1 cellular context compared by ENCODE assay signal in the genomic region with DNA sequence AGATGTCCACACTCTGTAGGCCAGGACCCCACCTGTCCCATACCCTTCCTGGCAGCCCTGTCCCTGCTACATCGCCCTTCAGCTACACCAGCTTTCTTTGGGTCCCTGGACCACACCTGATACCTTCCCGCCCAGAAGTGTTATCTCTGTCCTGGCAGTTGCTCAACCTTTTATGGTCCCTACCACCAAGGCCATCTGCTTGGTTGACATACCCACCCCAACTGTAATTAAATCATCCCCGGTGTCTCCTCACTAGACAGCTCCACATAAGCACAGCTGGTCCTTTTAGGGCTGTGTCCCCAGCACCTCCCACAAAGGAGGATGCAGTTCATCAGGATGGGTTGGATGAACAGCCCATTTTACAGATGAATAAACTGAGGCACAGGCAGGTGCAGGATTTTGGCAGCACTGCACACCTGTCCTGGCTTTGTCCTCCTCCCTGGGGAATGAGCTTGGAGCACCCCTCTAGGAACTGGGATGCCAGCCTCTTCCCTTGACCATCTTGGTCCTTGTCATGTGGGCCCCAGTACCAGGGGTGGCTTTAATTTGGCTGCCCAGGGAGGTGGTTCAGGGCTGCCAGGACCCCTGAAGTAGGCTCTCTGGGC.
TF ChIP-seq lines count a peak whose summit lies in the region.

No MANE protein-coding gene starts in this region.

TF ChIP-seq in K562, 482 proteins besides CTCF, POLR2A, EP300 and RAD21 (continues in another document):
- TF ChIP-seq ZNF408 (CRISPR knock-in tag; IDR thresholded peaks at IDR 0.05; ENCODE audit: low read depth), result no peak
- no peak for TF ChIP-seq ZNF778 (CRISPR knock-in tag; IDR thresholded peaks at IDR 0.05)
- TF ChIP-seq, protein P1, sequence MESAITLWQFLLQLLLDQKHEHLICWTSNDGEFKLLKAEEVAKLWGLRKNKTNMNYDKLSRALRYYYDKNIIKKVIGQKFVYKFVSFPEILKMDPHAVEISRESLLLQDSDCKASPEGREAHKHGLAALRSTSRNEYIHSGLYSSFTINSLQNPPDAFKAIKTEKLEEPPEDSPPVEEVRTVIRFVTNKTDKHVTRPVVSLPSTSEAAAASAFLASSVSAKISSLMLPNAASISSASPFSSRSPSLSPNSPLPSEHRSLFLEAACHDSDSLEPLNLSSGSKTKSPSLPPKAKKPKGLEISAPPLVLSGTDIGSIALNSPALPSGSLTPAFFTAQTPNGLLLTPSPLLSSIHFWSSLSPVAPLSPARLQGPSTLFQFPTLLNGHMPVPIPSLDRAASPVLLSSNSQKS (CRISPR knock-in tag; IDR thresholded peaks at IDR 0.05), result no peak
- TF ChIP-seq NONO (IDR thresholded peaks at IDR 0.05; ENCODE audit: low read depth in 2 of 2, low read length in 1 of 2), result no peak
- no peak for TF ChIP-seq FOS (IDR thresholded peaks at IDR 0.05; ENCODE audit: extremely low read depth, insufficient read length)
- no peak for TF ChIP-seq ZNF79 (CRISPR knock-in tag; IDR thresholded peaks at IDR 0.05; ENCODE audit: low read depth)
- TF ChIP-seq, protein P2, sequence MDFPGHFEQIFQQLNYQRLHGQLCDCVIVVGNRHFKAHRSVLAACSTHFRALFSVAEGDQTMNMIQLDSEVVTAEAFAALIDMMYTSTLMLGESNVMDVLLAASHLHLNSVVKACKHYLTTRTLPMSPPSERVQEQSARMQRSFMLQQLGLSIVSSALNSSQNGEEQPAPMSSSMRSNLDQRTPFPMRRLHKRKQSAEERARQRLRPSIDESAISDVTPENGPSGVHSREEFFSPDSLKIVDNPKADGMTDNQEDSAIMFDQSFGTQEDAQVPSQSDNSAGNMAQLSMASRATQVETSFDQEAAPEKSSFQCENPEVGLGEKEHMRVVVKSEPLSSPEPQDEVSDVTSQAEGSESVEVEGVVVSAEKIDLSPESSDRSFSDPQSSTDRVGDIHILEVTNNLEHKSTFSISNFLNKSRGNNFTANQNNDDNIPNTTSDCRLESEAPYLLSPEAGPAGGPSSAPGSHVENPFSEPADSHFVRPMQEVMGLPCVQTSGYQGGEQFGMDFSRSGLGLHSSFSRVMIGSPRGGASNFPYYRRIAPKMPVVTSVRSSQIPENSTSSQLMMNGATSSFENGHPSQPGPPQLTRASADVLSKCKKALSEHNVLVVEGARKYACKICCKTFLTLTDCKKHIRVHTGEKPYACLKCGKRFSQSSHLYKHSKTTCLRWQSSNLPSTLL (IDR thresholded peaks at IDR 0.05), result no peak
- no peak for TF ChIP-seq GATAD2B (IDR thresholded peaks at IDR 0.05; ENCODE audit: borderline replicate concordance)
- TF ChIP-seq CHD4 (IDR thresholded peaks at IDR 0.05; ENCODE audit: insufficient read depth, insufficient replicate concordance, low read depth, low read length, poor library complexity, severe bottlenecking), result peak; percentile 71
- TF ChIP-seq NUFIP1 (IDR thresholded peaks at IDR 0.05; ENCODE audit: partially characterized antibody), result no peak
- no peak for TF ChIP-seq ZFP30 (CRISPR knock-in tag; IDR thresholded peaks at IDR 0.05; ENCODE audit: borderline replicate concordance)
- TF ChIP-seq ZNF586 (CRISPR knock-in tag; conservative IDR thresholded peaks at IDR 0.05), result no peak
- peak; percentile 58 to 79; a peak in 3 of 4 replicates for TF ChIP-seq KDM1A (IDR thresholded peaks at IDR 0.05)
- TF ChIP-seq, protein P3, sequence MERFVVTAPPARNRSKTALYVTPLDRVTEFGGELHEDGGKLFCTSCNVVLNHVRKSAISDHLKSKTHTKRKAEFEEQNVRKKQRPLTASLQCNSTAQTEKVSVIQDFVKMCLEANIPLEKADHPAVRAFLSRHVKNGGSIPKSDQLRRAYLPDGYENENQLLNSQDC (CRISPR knock-in tag; IDR thresholded peaks at IDR 0.05), result no peak
- no peak for TF ChIP-seq JUNB (CRISPR knock-in tag; conservative IDR thresholded peaks at IDR 0.05)
- TF ChIP-seq PCBP2 (IDR thresholded peaks at IDR 0.05; ENCODE audit: low read depth, low read length, poor library complexity, severe bottlenecking), result no peak
- TF ChIP-seq CBFB (CRISPR knock-in tag; IDR thresholded peaks at IDR 0.05), result no peak
- TF ChIP-seq, protein P4, sequence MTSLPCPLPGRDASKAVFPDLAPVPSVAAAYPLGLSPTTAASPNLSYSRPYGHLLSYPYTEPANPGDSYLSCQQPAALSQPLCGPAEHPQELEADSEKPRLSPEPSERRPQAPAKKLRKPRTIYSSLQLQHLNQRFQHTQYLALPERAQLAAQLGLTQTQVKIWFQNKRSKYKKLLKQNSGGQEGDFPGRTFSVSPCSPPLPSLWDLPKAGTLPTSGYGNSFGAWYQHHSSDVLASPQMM (CRISPR knock-in tag; IDR thresholded peaks at IDR 0.05), result no peak
- TF ChIP-seq TAF15 (IDR thresholded peaks at IDR 0.05; ENCODE audit: low read depth, low read length), result no peak
- no peak for TF ChIP-seq DPF2 (IDR thresholded peaks at IDR 0.05)
- 0 out of 2 replicates have a peak, but pooled peaks have one; percentile 55 for TF ChIP-seq CBX1 (IDR thresholded peaks at IDR 0.05; ENCODE audit: low read depth)
- TF ChIP-seq, protein P5, sequence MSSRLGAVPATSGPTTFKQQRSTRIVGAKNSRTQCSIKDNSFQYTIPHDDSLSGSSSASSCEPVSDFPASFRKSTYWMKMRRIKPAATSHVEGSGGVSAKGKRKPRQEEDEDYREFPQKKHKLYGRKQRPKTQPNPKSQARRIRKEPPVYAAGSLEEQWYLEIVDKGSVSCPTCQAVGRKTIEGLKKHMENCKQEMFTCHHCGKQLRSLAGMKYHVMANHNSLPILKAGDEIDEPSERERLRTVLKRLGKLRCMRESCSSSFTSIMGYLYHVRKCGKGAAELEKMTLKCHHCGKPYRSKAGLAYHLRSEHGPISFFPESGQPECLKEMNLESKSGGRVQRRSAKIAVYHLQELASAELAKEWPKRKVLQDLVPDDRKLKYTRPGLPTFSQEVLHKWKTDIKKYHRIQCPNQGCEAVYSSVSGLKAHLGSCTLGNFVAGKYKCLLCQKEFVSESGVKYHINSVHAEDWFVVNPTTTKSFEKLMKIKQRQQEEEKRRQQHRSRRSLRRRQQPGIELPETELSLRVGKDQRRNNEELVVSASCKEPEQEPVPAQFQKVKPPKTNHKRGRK (tag; IDR thresholded peaks at IDR 0.05), result no peak
- TF ChIP-seq SMC3 (conservative IDR thresholded peaks at IDR 0.05; ENCODE audit: insufficient read depth, low read depth, low read length), result no peak
- no peak for TF ChIP-seq SIX5 (IDR thresholded peaks at IDR 0.05; ENCODE audit: borderline replicate concordance in 1 of 2, insufficient read depth in 1 of 2, low read depth in 1 of 2, low read length in 2 of 2)
- peak; percentile 16; the same call in 1 of the 2 replicates for TF ChIP-seq POLR2AphosphoS5 (IDR thresholded peaks at IDR 0.05; ENCODE audit: control insufficient read depth, insufficient read depth, low read depth, low read length)
- no peak for TF ChIP-seq KLF10 (CRISPR knock-in tag; IDR thresholded peaks at IDR 0.05)
- TF ChIP-seq BDP1 (IDR thresholded peaks at IDR 0.05; ENCODE audit: insufficient read depth, insufficient read length), result no peak
- TF ChIP-seq BCOR (IDR thresholded peaks at IDR 0.05), result peak; percentile 95
- TF ChIP-seq, protein P6, sequence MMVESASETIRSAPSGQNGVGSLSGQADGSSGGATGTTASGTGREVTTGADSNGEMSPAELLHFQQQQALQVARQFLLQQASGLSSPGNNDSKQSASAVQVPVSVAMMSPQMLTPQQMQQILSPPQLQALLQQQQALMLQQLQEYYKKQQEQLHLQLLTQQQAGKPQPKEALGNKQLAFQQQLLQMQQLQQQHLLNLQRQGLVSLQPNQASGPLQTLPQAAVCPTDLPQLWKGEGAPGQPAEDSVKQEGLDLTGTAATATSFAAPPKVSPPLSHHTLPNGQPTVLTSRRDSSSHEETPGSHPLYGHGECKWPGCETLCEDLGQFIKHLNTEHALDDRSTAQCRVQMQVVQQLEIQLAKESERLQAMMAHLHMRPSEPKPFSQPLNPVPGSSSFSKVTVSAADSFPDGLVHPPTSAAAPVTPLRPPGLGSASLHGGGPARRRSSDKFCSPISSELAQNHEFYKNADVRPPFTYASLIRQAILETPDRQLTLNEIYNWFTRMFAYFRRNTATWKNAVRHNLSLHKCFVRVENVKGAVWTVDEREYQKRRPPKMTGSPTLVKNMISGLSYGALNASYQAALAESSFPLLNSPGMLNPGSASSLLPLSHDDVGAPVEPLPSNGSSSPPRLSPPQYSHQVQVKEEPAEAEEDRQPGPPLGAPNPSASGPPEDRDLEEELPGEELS (CRISPR knock-in tag; IDR thresholded peaks at IDR 0.05; ENCODE audit: borderline replicate concordance), result 0 out of 2 replicates have a peak, but pooled peaks have one; percentile 20
- no peak for TF ChIP-seq HNRNPL (IDR thresholded peaks at IDR 0.05; ENCODE audit: low read depth, low read length)
- TF ChIP-seq, protein P7, sequence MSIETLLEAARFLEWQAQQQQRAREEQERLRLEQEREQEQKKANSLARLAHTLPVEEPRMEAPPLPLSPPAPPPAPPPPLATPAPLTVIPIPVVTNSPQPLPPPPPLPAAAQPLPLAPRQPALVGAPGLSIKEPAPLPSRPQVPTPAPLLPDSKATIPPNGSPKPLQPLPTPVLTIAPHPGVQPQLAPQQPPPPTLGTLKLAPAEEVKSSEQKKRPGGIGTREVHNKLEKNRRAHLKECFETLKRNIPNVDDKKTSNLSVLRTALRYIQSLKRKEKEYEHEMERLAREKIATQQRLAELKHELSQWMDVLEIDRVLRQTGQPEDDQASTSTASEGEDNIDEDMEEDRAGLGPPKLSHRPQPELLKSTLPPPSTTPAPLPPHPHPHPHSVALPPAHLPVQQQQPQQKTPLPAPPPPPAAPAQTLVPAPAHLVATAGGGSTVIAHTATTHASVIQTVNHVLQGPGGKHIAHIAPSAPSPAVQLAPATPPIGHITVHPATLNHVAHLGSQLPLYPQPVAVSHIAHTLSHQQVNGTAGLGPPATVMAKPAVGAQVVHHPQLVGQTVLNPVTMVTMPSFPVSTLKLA (conservative IDR thresholded peaks at IDR 0.05), result no peak
- TF ChIP-seq ARID1B (IDR thresholded peaks at IDR 0.05), result no peak
- TF ChIP-seq HSF4 (CRISPR knock-in tag; IDR thresholded peaks at IDR 0.05; ENCODE audit: borderline replicate concordance), result no peak
- TF ChIP-seq, protein P8, sequence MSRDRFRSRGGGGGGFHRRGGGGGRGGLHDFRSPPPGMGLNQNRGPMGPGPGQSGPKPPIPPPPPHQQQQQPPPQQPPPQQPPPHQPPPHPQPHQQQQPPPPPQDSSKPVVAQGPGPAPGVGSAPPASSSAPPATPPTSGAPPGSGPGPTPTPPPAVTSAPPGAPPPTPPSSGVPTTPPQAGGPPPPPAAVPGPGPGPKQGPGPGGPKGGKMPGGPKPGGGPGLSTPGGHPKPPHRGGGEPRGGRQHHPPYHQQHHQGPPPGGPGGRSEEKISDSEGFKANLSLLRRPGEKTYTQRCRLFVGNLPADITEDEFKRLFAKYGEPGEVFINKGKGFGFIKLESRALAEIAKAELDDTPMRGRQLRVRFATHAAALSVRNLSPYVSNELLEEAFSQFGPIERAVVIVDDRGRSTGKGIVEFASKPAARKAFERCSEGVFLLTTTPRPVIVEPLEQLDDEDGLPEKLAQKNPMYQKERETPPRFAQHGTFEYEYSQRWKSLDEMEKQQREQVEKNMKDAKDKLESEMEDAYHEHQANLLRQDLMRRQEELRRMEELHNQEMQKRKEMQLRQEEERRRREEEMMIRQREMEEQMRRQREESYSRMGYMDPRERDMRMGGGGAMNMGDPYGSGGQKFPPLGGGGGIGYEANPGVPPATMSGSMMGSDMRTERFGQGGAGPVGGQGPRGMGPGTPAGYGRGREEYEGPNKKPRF (IDR thresholded peaks at IDR 0.05; ENCODE audit: low read depth, low read length), result no peak
- TF ChIP-seq PYGO2 (tag; IDR thresholded peaks at IDR 0.05), result no peak
- no peak for TF ChIP-seq SMARCC2 (IDR thresholded peaks at IDR 0.05; ENCODE audit: low read depth)
- TF ChIP-seq CBFA2T2 (conservative IDR thresholded peaks at IDR 0.05), result no peak
- no peak for TF ChIP-seq SMARCA5 (IDR thresholded peaks at IDR 0.05)
- no peak for TF ChIP-seq SRSF1 (IDR thresholded peaks at IDR 0.05; ENCODE audit: low read depth, low read length)
- TF ChIP-seq SNIP1 (IDR thresholded peaks at IDR 0.05; ENCODE audit: low read depth), result no peak
- no peak for TF ChIP-seq BRCA1 (IDR thresholded peaks at IDR 0.05)
- no peak for TF ChIP-seq BRCA1 (CRISPR knock-in tag; IDR thresholded peaks at IDR 0.05)
- TF ChIP-seq, protein P9, sequence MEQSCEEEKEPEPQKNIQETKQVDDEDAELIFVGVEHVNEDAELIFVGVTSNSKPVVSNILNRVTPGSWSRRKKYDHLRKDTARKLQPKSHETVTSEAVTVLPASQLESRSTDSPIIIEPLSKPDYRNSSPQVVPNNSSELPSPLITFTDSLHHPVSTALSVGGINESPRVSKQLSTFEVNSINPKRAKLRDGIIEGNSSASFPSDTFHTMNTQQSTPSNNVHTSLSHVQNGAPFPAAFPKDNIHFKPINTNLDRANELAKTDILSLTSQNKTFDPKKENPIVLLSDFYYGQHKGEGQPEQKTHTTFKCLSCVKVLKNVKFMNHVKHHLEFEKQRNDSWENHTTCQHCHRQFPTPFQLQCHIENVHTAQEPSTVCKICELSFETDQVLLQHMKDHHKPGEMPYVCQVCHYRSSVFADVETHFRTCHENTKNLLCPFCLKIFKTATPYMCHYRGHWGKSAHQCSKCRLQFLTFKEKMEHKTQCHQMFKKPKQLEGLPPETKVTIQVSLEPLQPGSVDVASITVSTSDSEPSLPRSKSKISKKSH (CRISPR knock-in tag; IDR thresholded peaks at IDR 0.05), result no peak
- TF ChIP-seq ZNF121 (CRISPR knock-in tag; conservative IDR thresholded peaks at IDR 0.05), result 0 out of 2 replicates have a peak, but pooled peaks have one; percentile 18
- no peak for TF ChIP-seq GABPB1 (CRISPR knock-in tag; IDR thresholded peaks at IDR 0.05)
- no peak for TF ChIP-seq CCNT2 (IDR thresholded peaks at IDR 0.05; ENCODE audit: borderline replicate concordance, extremely low read depth, insufficient read length, low read depth, low read length)
- TF ChIP-seq MCM3 (IDR thresholded peaks at IDR 0.05), result no peak
- peak; percentile 92 for TF ChIP-seq RBM25 (IDR thresholded peaks at IDR 0.05; ENCODE audit: low read depth, low read length, severe bottlenecking)
- peak; percentile 92 for TF ChIP-seq ADNP (tag; IDR thresholded peaks at IDR 0.05)
